In genomic region chr18:5738561-5738960, GRCh38 we compare ENCODE assay signal across 22 cellular contexts.
"Had no signal": no experiment of that assay in that cellular context is flagged by ENCODE, and none has a peak within 500 bp of the region (broad histone marks: within the 10 kb centered on the region; RNA-seq: fewer than 3 reads in every experiment).

No MANE protein-coding gene starts in this region.

- H3K9me3 ChIP-seq: MG63, SK-N-SH had no signal

- H3K36me3 Mint-ChIP-seq: T-cell had no signal

- H3K9me2 ChIP-seq: SK-N-SH had no signal

- H3K4me1 Mint-ChIP-seq: T-cell had no signal

- H3K4me2 ChIP-seq: SK-N-SH had no signal

- H3K9me3 Mint-ChIP-seq: T-helper 1 cell treated with Interleukin-12 subunit alpha and Interleukin-12 subunit beta and Interleukin-4 antibody, amounts not matched to agents 30 μg/mL and 1 μg/mL, for 36 hours had no signal

- H3K36me3 ChIP-seq: MG63 had no signal

- H3K27ac ChIP-seq: HL-60, RWPE1 had no signal

- DNase-seq: Karpas-422, KG1, MG63, NCI-H1092, NCI-H1436, NCI-H187 treated with DMSO at 0.1 percent for 48 hours, NCI-H2029 treated with DMSO at 0.1 percent for 48 hours, NCI-H226, NCI-H446, NCI-H510A, NCI-H524 treated with DMSO at 0.1 percent for 48 hours, NCI-H69, NCI-H774, PC-3, SHP77, SK-N-SH, SW 1271, T-cell had no signal

- H3K27me3 ChIP-seq: MG63 had no signal

- ATAC-seq: Panc1, PC-3, T-cell had no signal

- H3K4me3 Mint-ChIP-seq: T-cell; T-helper 1 cell treated with Interleukin-12 subunit alpha and Interleukin-12 subunit beta and Interleukin-4 antibody, amounts not matched to agents 30 μg/mL and 1 μg/mL, for 36 hours had no signal

- H3K27ac Mint-ChIP-seq: T-cell; T-helper 1 cell treated with Interleukin-12 subunit alpha and Interleukin-12 subunit beta and Interleukin-4 antibody, amounts not matched to agents 30 μg/mL and 1 μg/mL, for 36 hours had no signal

- H3K4me3 ChIP-seq: MG63 had no signal
